8 cellular contexts compared by ENCODE assay signal in the genomic region with DNA sequence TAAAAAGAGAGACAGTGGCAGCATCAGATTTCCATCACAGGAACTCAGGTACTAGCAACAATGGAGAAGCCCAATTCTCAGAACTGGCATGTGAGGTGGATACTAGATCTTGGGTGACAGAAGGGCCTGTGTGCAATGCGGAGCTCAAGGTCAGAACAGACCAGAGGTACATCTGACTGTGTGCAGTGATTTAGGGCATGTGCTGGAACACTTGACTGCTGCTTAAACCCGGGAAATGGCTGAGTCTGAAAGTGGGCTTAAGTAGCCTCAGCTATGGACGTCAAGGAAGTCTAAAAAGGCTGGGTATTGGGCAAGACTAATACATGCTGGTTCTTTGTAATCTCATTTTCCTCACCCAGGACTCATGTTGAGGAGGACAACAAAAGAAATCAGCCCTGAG.
"Had no signal": no experiment of that assay in that cellular context is flagged by ENCODE, and none has a peak within 500 bp of the region (broad histone marks: within the 10 kb centered on the region; RNA-seq: fewer than 3 reads in every experiment).

No MANE protein-coding gene starts in this region.

- H3K27ac Mint-ChIP-seq: HFFc6 had no signal

- DNase-seq: GM23248, GOT3, H7, HFFc6, IMR-90 had no signal

- H3K27ac ChIP-seq: GM23248 had no signal

- ATAC-seq: HCT116, K562 had no signal

- H3K9ac ChIP-seq: GM23248 had no signal

- H2AFZ ChIP-seq: GM23248 had no signal

- H3K9me3 ChIP-seq: HAP-1 had no signal

- H3K4me3 ChIP-seq: GM23248, HAP-1, K562 had no signal

- H3K36me3 ChIP-seq: HAP-1 had no signal

- H3K4me3 Mint-ChIP-seq: HFFc6 had no signal
